ENCODE assay signal across 7 cellular contexts in genomic region chr1:54287176-54287650, GRCh38.
A peak's percentile ranks its signal among the peaks of the same experiment; 100 is the strongest.
DNase-seq lines count a peak whose midpoint lies in the region; ATAC-seq and TF ChIP-seq lines count a peak whose summit lies in the region.

No MANE protein-coding gene starts in this region.

- H3K4me1 ChIP-seq in parathyroid adenoma (no peaks in the 10 kb centered on the region), thoracic aorta (ENCODE audit: control insufficient read depth in 1 of 2, low read depth in 2 of 2) (peaks cover 63 to 72% of the 10 kb centered on the region in 2 donors)

- no peak overlapping the region for H3K4me2 ChIP-seq in parathyroid adenoma (ENCODE audit: low read length)

- peaks cover 77% of the 10 kb centered on the region for H3K4me1 Mint-ChIP-seq in activated T-cell treated with anti-CD3 and anti-CD28 coated beads, Interleukin-2, amount 50 U/mL, for 4 hours (ENCODE audit: low read depth)
- H3K4me1 Mint-ChIP-seq in stimulated activated memory B cell treated with anti-CD40 and anti-IgM and Interleukin-4, amounts not matched to agents 10 μg/mL and 1 μg/mL and 100 μg/mL, for 72 hours, result peaks cover 7% of the 10 kb centered on the region

- peak; percentile 56 for DNase-seq in GM20000 (ENCODE audit: low spot score)
- DNase-seq in NCI-H345 (lab: John Stamatoyannopoulos, UW), result peak; percentile 69
- DNase-seq in activated T-cell treated with anti-CD3 and anti-CD28 coated beads, Interleukin-2, amount 50 U/mL, for 4 hours, result peak; percentile 46
- peak; percentile 74 for DNase-seq in fibroblast of pulmonary artery (ENCODE audit: low read depth)
- peak; percentile 69 for DNase-seq in thoracic aorta (ENCODE audit: low spot score)

- no peak overlapping the region for H3K4me3 Mint-ChIP-seq in activated T-cell treated with anti-CD3 and anti-CD28 coated beads, Interleukin-2, amount 50 U/mL, for 4 hours
- no peak overlapping the region for H3K4me3 Mint-ChIP-seq in stimulated activated memory B cell treated with anti-CD40 and anti-IgM and Interleukin-4, amounts not matched to agents 10 μg/mL and 1 μg/mL and 100 μg/mL, for 72 hours

- no peak overlapping the region for H2AFZ ChIP-seq in parathyroid adenoma

- no peak overlapping the region for H3K9ac ChIP-seq in parathyroid adenoma

- ATAC-seq in activated T-cell treated with anti-CD3 and anti-CD28 coated beads, Interleukin-2, amount 50 U/mL, for 4 hours, result peak; percentile 78
- ATAC-seq in thoracic aorta (ENCODE audit: insufficient number of reproducible peaks, low FRiP score, low read depth), result peak; percentile 75
- ATAC-seq in stimulated activated memory B cell treated with anti-CD40 and anti-IgM and Interleukin-4, amounts not matched to agents 10 μg/mL and 1 μg/mL and 100 μg/mL, for 72 hours, result no peak

- no peaks in the 10 kb centered on the region for H3K9me3 ChIP-seq in parathyroid adenoma (ENCODE audit: control insufficient read depth, low read length)
- no peaks in the 10 kb centered on the region for H3K9me3 ChIP-seq in thoracic aorta

- H3K9me3 Mint-ChIP-seq in activated T-cell treated with anti-CD3 and anti-CD28 coated beads, Interleukin-2, amount 50 U/mL, for 4 hours, result no peaks in the 10 kb centered on the region
- H3K9me3 Mint-ChIP-seq in stimulated activated memory B cell treated with anti-CD40 and anti-IgM and Interleukin-4, amounts not matched to agents 10 μg/mL and 1 μg/mL and 100 μg/mL, for 72 hours, result no peaks in the 10 kb centered on the region

- no peak for TF ChIP-seq CTCF in GM20000 (IDR thresholded peaks at IDR 0.05; ENCODE audit: extremely low read depth, missing control alignments)
- no peak for TF ChIP-seq CTCF in fibroblast of pulmonary artery (IDR thresholded peaks at IDR 0.05; ENCODE audit: low read length, missing control alignments)
- TF ChIP-seq CTCF in parathyroid adenoma (IDR thresholded peaks at IDR 0.05), result no peak
- TF ChIP-seq CTCF in thoracic aorta (IDR thresholded peaks at IDR 0.05), result no peak

- H3K27me3 ChIP-seq in parathyroid adenoma (ENCODE audit: control insufficient read depth, insufficient read depth, low read length), result no peaks in the 10 kb centered on the region
- no peaks in the 10 kb centered on the region for H3K27me3 ChIP-seq in thoracic aorta (replicated peaks; ENCODE audit: insufficient read depth)

- H3K27ac Mint-ChIP-seq in stimulated activated memory B cell treated with anti-CD40 and anti-IgM and Interleukin-4, amounts not matched to agents 10 μg/mL and 1 μg/mL and 100 μg/mL, for 72 hours, result no peak overlapping the region

- no peaks in the 10 kb centered on the region for H3K79me2 ChIP-seq in parathyroid adenoma

- H3K36me3 ChIP-seq in parathyroid adenoma (ENCODE audit: control insufficient read depth, insufficient read depth, low read length) (no peaks in the 10 kb centered on the region), thoracic aorta (no peaks in the 10 kb centered on the region)

- peak overlapping the region; percentile 42 for H3K27ac ChIP-seq in parathyroid adenoma
- H3K27ac ChIP-seq in thoracic aorta, result peak overlapping the region; percentile 91 to 94

- no peaks in the 10 kb centered on the region for H3K27me3 Mint-ChIP-seq in activated T-cell treated with anti-CD3 and anti-CD28 coated beads, Interleukin-2, amount 50 U/mL, for 4 hours (ENCODE audit: low read depth)
- no peaks in the 10 kb centered on the region for H3K27me3 Mint-ChIP-seq in stimulated activated memory B cell treated with anti-CD40 and anti-IgM and Interleukin-4, amounts not matched to agents 10 μg/mL and 1 μg/mL and 100 μg/mL, for 72 hours

- H3K4me3 ChIP-seq in fibroblast of pulmonary artery (replicated peaks; ENCODE audit: low read depth, low read length) (no peak overlapping the region), parathyroid adenoma (ENCODE audit: low read depth, low read length) (no peak overlapping the region), thoracic aorta (no peak overlapping the region)

- H3K36me3 Mint-ChIP-seq in activated T-cell treated with anti-CD3 and anti-CD28 coated beads, Interleukin-2, amount 50 U/mL, for 4 hours (ENCODE audit: insufficient read depth), result peaks cover 2% of the 10 kb centered on the region
- no peaks in the 10 kb centered on the region for H3K36me3 Mint-ChIP-seq in stimulated activated memory B cell treated with anti-CD40 and anti-IgM and Interleukin-4, amounts not matched to agents 10 μg/mL and 1 μg/mL and 100 μg/mL, for 72 hours
